Comparison of ENCODE assay signal across 23 cellular contexts in the genomic region with DNA sequence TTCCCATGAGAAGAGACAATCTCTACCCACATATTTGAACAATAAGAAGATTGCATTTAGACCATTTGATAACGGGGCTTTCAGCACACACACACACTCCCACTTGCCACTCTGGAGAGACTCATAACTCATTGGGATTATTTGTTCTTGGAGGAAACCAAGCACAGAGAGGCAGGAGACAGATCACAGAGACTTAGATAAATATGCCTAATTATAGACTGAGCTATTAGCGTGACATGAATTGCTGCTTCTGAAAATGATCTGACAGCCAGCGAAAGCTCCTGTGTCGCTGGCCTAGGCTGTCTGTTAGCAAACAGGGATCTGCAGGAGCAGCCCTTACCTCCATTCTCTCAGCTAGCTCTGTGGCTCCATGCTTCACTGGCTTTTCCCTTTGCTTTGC.
DNase-seq lines count a peak whose midpoint lies in the region; ATAC-seq, FAIRE-seq and TF ChIP-seq lines count a peak whose summit lies in the region.
"Had no signal": no experiment of that assay in that cellular context is flagged by ENCODE, and none has a peak within 500 bp of the region (broad histone marks: within the 10 kb centered on the region; RNA-seq: fewer than 3 reads in every experiment).

No MANE protein-coding gene starts in this region.

- H4K8ac ChIP-seq in H1 (ENCODE audit: extremely low read depth, insufficient read depth, low read length): no peak overlapping the region

- no peak for TF ChIP-seq POLR2A in H1 (IDR thresholded peaks at IDR 0.05; ENCODE audit: control extremely low read depth in 1 of 2, low read depth in 2 of 2, low read length in 2 of 2)
- TF ChIP-seq POLR2A in gastroesophageal sphincter (IDR thresholded peaks at IDR 0.05): no peak
- no peak for TF ChIP-seq POLR2A in spleen (IDR thresholded peaks at IDR 0.05)

- no peak overlapping the region for H3K14ac ChIP-seq in H1 (ENCODE audit: insufficient read length)

- no peak overlapping the region for H3K56ac ChIP-seq in H1 (replicated peaks; ENCODE audit: insufficient read length, low read depth, low read length)

- no peak for FAIRE-seq in H1 (lab: Jason Lieb, UNC)

- H2AFZ ChIP-seq in H1 (ENCODE audit: low read length): peak overlapping the region; percentile 13; the same call in 1 of the 2 replicates

- POLR2A ChIA-PET in H1 (lab: Charles Lee; ENCODE audit: partially characterized antibody): interaction anchor here (1.2 kb wide), 1 partner anchor 13 kb away, joined by 3 read pairs; no protein-coding TSS in a partner anchor

- no peak overlapping the region for H4K5ac ChIP-seq in H1 (ENCODE audit: insufficient read length, low read depth, low read length)

- H2BK20ac ChIP-seq in H1 (ENCODE audit: low read length): no peak overlapping the region

- WGBS in H1 (ENCODE audit: extremely low coverage in 1 of 2, insufficient coverage in 1 of 2, insufficient read length in 1 of 2, insufficient replicate concordance in 2 of 2, low coverage in 1 of 2, low lambda C conversion rate in 2 of 2, missing lambda C conversion rate in 1 of 2), 2 experiments: 90% methylated on average over 4 of the region's 4 CpGs; no CpG with 5 or more reads in 1 of the 2 experiments
- 40 to 70% methylated on average over 3 to 4 of the region's 4 CpGs for WGBS in gastroesophageal sphincter (ENCODE audit: low coverage in 1 of 2), 2 donors
- WGBS in spleen, 5 donors: 57 to 75% (median 66%) methylated on average over 4 of the region's 4 CpGs

- H2BK15ac ChIP-seq in H1 (ENCODE audit: low read length): no peak overlapping the region

- H3K4me3 ChIP-seq in H1 (ENCODE audit: extremely low read depth in 1 of 4, insufficient read depth in 2 of 4, low read depth in 3 of 4, low read length in 4 of 4) (no peak overlapping the region), gastroesophageal sphincter (no peak overlapping the region), spleen (no peak overlapping the region)
- H3K4me3 ChIP-seq: esophagus muscularis mucosa, lung, SK-N-MC, stomach had no signal

- H3K18ac ChIP-seq in H1 (ENCODE audit: extremely low read depth, low read length): no peak overlapping the region

- H4K91ac ChIP-seq in H1 (replicated peaks; ENCODE audit: insufficient read length, low read length): no peak overlapping the region

- intact Hi-C loops in spleen (cut with DNase I; ENCODE audit: low total_unique reads): no loop called here

- H3K4me2 ChIP-seq in H1 (ENCODE audit: insufficient read depth in 1 of 2, low read depth in 2 of 2, low read length in 2 of 2): no peak overlapping the region

- no peak overlapping the region for H3K23ac ChIP-seq in H1 (ENCODE audit: insufficient read length)

- H3K79me1 ChIP-seq in H1 (ENCODE audit: low read depth, low read length): no peaks in the 10 kb centered on the region

- H3K27me3 ChIP-seq in H1 (replicated peaks in 1 of 4; ENCODE audit: control insufficient read depth in 3 of 4, extremely low read depth in 1 of 4, insufficient read depth in 3 of 4, low read length in 3 of 4) (no peaks in the 10 kb centered on the region), gastroesophageal sphincter (peaks cover 3% of the 10 kb centered on the region), spleen (replicated peaks in 1 of 7) (no peaks in the 10 kb centered on the region)
- H3K27me3 ChIP-seq: stomach had no signal

- H3K4me1 ChIP-seq in H1 (replicated peaks in 1 of 4; ENCODE audit: control insufficient read depth in 3 of 4, insufficient read depth in 4 of 4, low read length in 3 of 4) (no peaks in the 10 kb centered on the region), gastroesophageal sphincter (no peaks in the 10 kb centered on the region), spleen (no peaks in the 10 kb centered on the region)
- H3K4me1 ChIP-seq: esophagus muscularis mucosa, stomach had no signal

- H3K27ac ChIP-seq in H1 (ENCODE audit: low read depth, low read length) (no peak overlapping the region), gastroesophageal sphincter (no peak overlapping the region), spleen (no peak overlapping the region)
- H3K27ac ChIP-seq: esophagus muscularis mucosa, SK-N-MC, stomach had no signal

- CTCF ChIA-PET in H1 (lab: Charles Lee; ENCODE audit: partially characterized antibody): interaction anchor here (0.8 to 1.4 kb wide), 3 partner anchors 10 to 192 kb away, joined by 3 read pairs; no protein-coding TSS in a partner anchor

- 0 out of 8 replicates have a peak, but pooled peaks cover 0 to 4% (median 0%) of the 10 kb centered on the region in 4 experiments for H3K36me3 ChIP-seq in H1 (ENCODE audit: control insufficient read depth in 2 of 4, insufficient read depth in 4 of 4, low read length in 3 of 4)
- H3K36me3 ChIP-seq in gastroesophageal sphincter: no peaks in the 10 kb centered on the region
- H3K36me3 ChIP-seq in spleen: no peaks in the 10 kb centered on the region
- H3K36me3 ChIP-seq: esophagus muscularis mucosa, stomach had no signal

- no peak for TF ChIP-seq CTCF in H1 (IDR thresholded peaks at IDR 0.05; ENCODE audit: control extremely low read depth in 1 of 3, insufficient read depth in 1 of 3, low read depth in 1 of 3, low read length in 3 of 3)
- no peak for TF ChIP-seq CTCF in gastroesophageal sphincter (IDR thresholded peaks at IDR 0.05)
- TF ChIP-seq CTCF in spleen (IDR thresholded peaks at IDR 0.05 in 8 of 11, conservative IDR thresholded peaks at IDR 0.05 in 3 of 11): no peak

- no peaks in the 10 kb centered on the region for H3K23me2 ChIP-seq in H1 (ENCODE audit: low read depth, low read length)

- no peak overlapping the region for H2BK5ac ChIP-seq in H1 (ENCODE audit: low read depth, low read length)

- TF ChIP-seq EP300 in H1 (IDR thresholded peaks at IDR 0.05; ENCODE audit: borderline replicate concordance in 1 of 2, low read depth in 2 of 2, low read length in 2 of 2) (no peak), gastroesophageal sphincter (IDR thresholded peaks at IDR 0.05) (no peak)

- TF ChIP-seq RAD21 in H1 (IDR thresholded peaks at IDR 0.05 in 1 of 2, conservative IDR thresholded peaks at IDR 0.05 in 1 of 2; ENCODE audit: low read depth in 2 of 2, low read length in 2 of 2): no peak

- no peak overlapping the region for H2AK5ac ChIP-seq in H1 (ENCODE audit: low read depth, low read length)

- no peak overlapping the region for H3K4ac ChIP-seq in H1 (replicated peaks; ENCODE audit: insufficient read length, low read depth, low read length)

- ATAC-seq in gastroesophageal sphincter: no peak
- ATAC-seq: activated CD4-positive, CD25-positive, alpha-beta regulatory T cell treated with anti-CD3 and anti-CD28 coated beads, Interleukin-2, amount 50 U/mL, for 24 hours; CD8-positive, alpha-beta T cell; sciatic nerve had no signal

- no peaks in the 10 kb centered on the region for H4K20me1 ChIP-seq in H1 (replicated peaks in 1 of 2; ENCODE audit: control insufficient read depth in 1 of 2, insufficient read depth in 2 of 2, low read length in 2 of 2)

- no peak overlapping the region for H2BK12ac ChIP-seq in H1 (ENCODE audit: low read depth, low read length)

- H2BK120ac ChIP-seq in H1 (replicated peaks; ENCODE audit: low read depth, low read length): no peak overlapping the region

- no peaks in the 10 kb centered on the region for H3K79me2 ChIP-seq in H1 (ENCODE audit: control insufficient read depth in 1 of 2, insufficient read depth in 2 of 2, low read length in 2 of 2)

- DNase-seq in Ammon's horn (ENCODE audit: low spot score) (peak; percentile 8), NCI-H1105 (lab: John Stamatoyannopoulos, UW) (peak; percentile 45), NCI-H2227 treated with DMSO at 0.1 percent for 48 hours (lab: John Stamatoyannopoulos, UW) (peak; percentile 71), H1 (ENCODE audit: low read depth in 1 of 2, low spot score in 2 of 2) (no peak), anterior cingulate cortex (lab: John Stamatoyannopoulos, UW) (no peak), spleen (no peak)
- no peak for DNase-seq in stimulated activated CD4-positive, alpha-beta T cell treated with anti-CD3 and anti-CD28 coated beads, Interleukin-4, amount 100 ng/mL, for 24 hours
- DNase-seq: ACHN; activated effector memory CD4-positive, alpha-beta T cell treated with Interleukin-2 at 50 U/mL for 16 hours; CD8-positive, alpha-beta T cell; effector CD8-positive, alpha-beta T cell; EL; H7; NCI-H524; OCI-M1; stomach; T-helper 9 cell had no signal

- H3K9ac ChIP-seq in H1 (replicated peaks in 1 of 4; ENCODE audit: extremely low read depth in 1 of 4, low read depth in 3 of 4, low read length in 3 of 4): no peak overlapping the region

- H3K9me3 ChIP-seq in H1 (ENCODE audit: insufficient read depth in 2 of 2, low read depth in 1 of 2, low read length in 1 of 2) (peaks cover 3 to 5% of the 10 kb centered on the region in 2 experiments; a peak in 2 of 4 replicates), gastroesophageal sphincter (peaks cover 0 to 9% (median 0%) of the 10 kb centered on the region in 3 donors), spleen (peaks cover 0 to 20% (median 11%) of the 10 kb centered on the region in 8 donors)

TF ChIP-seq in H1, 55 proteins besides CTCF, POLR2A, EP300 and RAD21:
- TF ChIP-seq PHF8 (conservative IDR thresholded peaks at IDR 0.05; ENCODE audit: low read depth, low read length) (no peak), CREB1 (IDR thresholded peaks at IDR 0.05) (no peak)

Comparison
In these comparisons a context has a peak if more than half of its experiments do, and no peak if none do; other contexts are left out.
1. DNase-seq: peak in Ammon's horn (single experiment), NCI-H1105 (single experiment) and NCI-H2227 treated with DMSO at 0.1 percent for 48 hours (single experiment); none in H1 (0 of 2), anterior cingulate cortex (0 of 58), stimulated activated CD4-positive, alpha-beta T cell treated with anti-CD3 and anti-CD28 coated beads, Interleukin-4, amount 100 ng/mL, for 24 hours (single experiment) and spleen (single experiment).